ENCODE assay signal across 1 cellular context in genomic region chrX:17160971-17161370, GRCh38.
TF ChIP-seq lines count a peak whose summit lies in the region.

No MANE protein-coding gene starts in this region.

TF ChIP-seq in HepG2, 621 proteins besides CTCF, POLR2A, EP300 and RAD21 (continued from another document):
- TF ChIP-seq LBX2 (CRISPR knock-in tag; IDR thresholded peaks at IDR 0.05; ENCODE audit: borderline replicate concordance) (no peak), ZNF703 (CRISPR knock-in tag; IDR thresholded peaks at IDR 0.05; ENCODE audit: borderline replicate concordance) (no peak), SOX6 (IDR thresholded peaks at IDR 0.05) (no peak), SOX6 (CRISPR knock-in tag; IDR thresholded peaks at IDR 0.05) (no peak), CHCHD3 (CRISPR knock-in tag; IDR thresholded peaks at IDR 0.05) (no peak), SYNCRIP (IDR thresholded peaks at IDR 0.05; ENCODE audit: insufficient read depth, low read depth, low read length) (no peak)
